Comparison of ENCODE assay signal across 1 cellular context in genomic region chr1:6511056-6511455, GRCh38.
TF ChIP-seq lines count a peak whose summit lies in the region.

No MANE protein-coding gene starts in this region.

TF ChIP-seq in SK-N-SH treated with all-trans-retinoic acid at 6 μM for 48 hours, 23 proteins besides CTCF, POLR2A, EP300 and RAD21 (continued from another document):
- TF ChIP-seq PATZ1 (CRISPR knock-in tag; IDR thresholded peaks at IDR 0.05; ENCODE audit: borderline replicate concordance) = no peak
- TF ChIP-seq ZFP3 (CRISPR knock-in tag; IDR thresholded peaks at IDR 0.05) = no peak
- TF ChIP-seq PPARA (CRISPR knock-in tag; IDR thresholded peaks at IDR 0.05; ENCODE audit: borderline replicate concordance) = no peak
- no peak for TF ChIP-seq CSRNP3 (CRISPR knock-in tag; IDR thresholded peaks at IDR 0.05)
